In the genomic region with DNA sequence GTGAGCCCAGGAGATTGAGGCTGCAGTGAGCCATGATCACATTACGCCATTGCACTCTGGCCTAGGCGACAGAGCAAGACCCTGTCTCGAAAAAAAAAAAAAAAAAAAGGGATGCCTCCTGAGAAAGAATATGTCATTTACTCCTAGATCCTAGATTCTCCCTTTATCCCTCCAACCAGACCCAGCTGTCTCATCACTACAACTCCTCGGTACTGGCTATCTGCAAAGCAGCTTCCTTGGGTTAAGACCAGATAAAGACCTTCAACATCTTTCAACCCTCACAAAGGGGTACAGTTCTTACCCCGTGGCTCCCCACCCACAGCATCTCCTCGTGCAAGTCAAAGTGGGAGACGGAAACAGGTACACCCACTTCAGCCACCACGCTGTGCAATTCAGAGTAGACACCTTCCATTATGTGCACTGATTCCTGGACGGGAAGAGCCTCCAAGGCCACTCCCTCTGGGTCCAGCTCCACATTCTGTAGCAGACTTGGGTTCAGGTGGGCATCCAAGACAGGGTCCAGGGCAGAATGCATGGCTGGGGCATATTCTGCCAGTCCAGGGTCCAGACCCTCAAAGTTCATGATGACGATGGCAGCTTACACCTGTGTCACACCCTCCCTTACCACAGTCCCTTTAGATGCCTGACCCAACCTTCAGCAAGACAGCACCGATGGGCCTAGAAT, we compare ENCODE assay signal across 9 cellular contexts. TPM values are rescaled to one million over a fixed set of nuclear protein-coding genes. Genes with fewer than 3 reads are reported as not detected.
DNase-seq lines count a peak whose midpoint lies in the region; ATAC-seq and TF ChIP-seq lines count a peak whose summit lies in the region.
"Had no signal": no experiment of that assay in that cellular context is flagged by ENCODE, and none has a peak within 500 bp of the region (broad histone marks: within the 10 kb centered on the region; RNA-seq: fewer than 3 reads in every experiment).

No MANE protein-coding gene starts in this region.

- H3K27me3 Mint-ChIP-seq in IgD-negative memory B cell, result no peaks in the 10 kb centered on the region
- no peaks in the 10 kb centered on the region for H3K27me3 Mint-ChIP-seq in chondrocyte (ENCODE audit: low read depth)
- H3K27me3 Mint-ChIP-seq in naive thymus-derived CD8-positive, alpha-beta T cell, result peaks cover 0 to 1% (median 0%) of the 10 kb centered on the region in 5 donors

- H3K36me3 Mint-ChIP-seq in IgD-negative memory B cell (peaks cover 2% of the 10 kb centered on the region), chondrocyte (ENCODE audit: low read depth) (no peaks in the 10 kb centered on the region)
- peaks cover 0 to 20% (median 7%) of the 10 kb centered on the region in 3 donors for H3K36me3 Mint-ChIP-seq in naive thymus-derived CD8-positive, alpha-beta T cell

- DNase-seq in AG04449 (ENCODE audit: low read depth, low spot score) (no peak), chondrocyte (ENCODE audit: low spot score) (no peak), KBM-7 (no peak), head of caudate nucleus (no peak)
- no peak for DNase-seq in naive thymus-derived CD8-positive, alpha-beta T cell
- DNase-seq: NCI-H524 treated with DMSO at 0.1 percent for 48 hours had no signal

- H3K4me3 ChIP-seq in AG04449 (ENCODE audit: low read depth, low read length), result peak overlapping the region; percentile 67

- no peaks in the 10 kb centered on the region for H3K9me3 Mint-ChIP-seq in IgD-negative memory B cell
- H3K9me3 Mint-ChIP-seq in chondrocyte (ENCODE audit: low read depth), result no peaks in the 10 kb centered on the region
- peaks cover 0 to 1% (median 0%) of the 10 kb centered on the region in 9 donors for H3K9me3 Mint-ChIP-seq in naive thymus-derived CD8-positive, alpha-beta T cell

- intact Hi-C loops in head of caudate nucleus (cut with DNase I), result loop anchor here (5.0 kb wide), 1 partner anchor 135 kb away; the partner anchor contains the start of gene SPRYD4

- H3K4me1 Mint-ChIP-seq in IgD-negative memory B cell (peaks cover 22 to 29% (median 28%) of the 10 kb centered on the region in 3 donors), chondrocyte (ENCODE audit: low read depth) (peaks cover 23% of the 10 kb centered on the region)
- peaks cover 17 to 42% (median 36%) of the 10 kb centered on the region in 4 donors for H3K4me1 Mint-ChIP-seq in naive thymus-derived CD8-positive, alpha-beta T cell

- H3K27ac Mint-ChIP-seq in IgD-negative memory B cell (peak overlapping the region; percentile 99 to 100 (median 100)), chondrocyte (ENCODE audit: unreplicated experiment) (peak overlapping the region; percentile 23)
- peak overlapping the region; percentile 99 to 100 (median 99) for H3K27ac Mint-ChIP-seq in naive thymus-derived CD8-positive, alpha-beta T cell

- no peak for TF ChIP-seq CTCF in AG04449 (IDR thresholded peaks at IDR 0.05; ENCODE audit: insufficient read depth, low read length, missing control alignments)
- no peak for TF ChIP-seq CTCF in chondrocyte (IDR thresholded peaks at IDR 0.05)

- in situ Hi-C loops in KBM-7 (cut with MboI; ENCODE audit: low pct_unique_long_range_greater_than_20kb, low sequenced_read_pairs), result no loop called here

- CTCF ChIA-PET in AG04449 (lab: Yijun Ruan, JAX), result interaction anchor here (0.9 to 2.0 kb wide), 7 partner anchors 8 to 136 kb away, joined by 3 to 14 read pairs (median 4); no protein-coding TSS in a partner anchor

- H3K4me3 Mint-ChIP-seq in IgD-negative memory B cell (peak overlapping the region; percentile 92 to 100 (median 98)), chondrocyte (ENCODE audit: unreplicated experiment) (peak overlapping the region; percentile 89)
- H3K4me3 Mint-ChIP-seq in naive thymus-derived CD8-positive, alpha-beta T cell, result peak overlapping the region; percentile 87 to 99 (median 94)

- POLR2A ChIA-PET in AG04449 (lab: Yijun Ruan, JAX), result interaction anchor here (0.8 to 1.0 kb wide), 2 partner anchors 16 to 17 kb away, joined by 3 to 5 read pairs; partner anchors contain the start of gene CNPY2
- POLR2A ChIA-PET in naive thymus-derived CD8-positive, alpha-beta T cell (lab: Charles Lee), result interaction anchor here (1.3 to 8.7 kb wide), 10 partner anchors 11 to 359 kb away, joined by 4 to 182 read pairs (median 6); partner anchors contain the start of genes CNPY2, GLS2, PA2G4 and RAB5B

- ATAC-seq in naive thymus-derived CD8-positive, alpha-beta T cell, result no peak
- ATAC-seq in GM21526 (IDR thresholded peaks at IDR 0.05; ENCODE audit: low FRiP score, unreplicated experiment) (no peak), HG02870 (IDR thresholded peaks at IDR 0.05; ENCODE audit: unreplicated experiment) (no peak)

RNA-seq across cellular contexts. Expression of gene PAN2, which starts 1.1 kb away (rescaled TPM):
- polyA plus RNA-seq in IgD-negative memory B cell, result 5.5 TPM
- total RNA-seq in chondrocyte, result 27.6 to 32.5 TPM (median 29.1 TPM) in 3 replicates
- total RNA-seq in naive thymus-derived CD8-positive, alpha-beta T cell, result 100 to 1,000 TPM; 210 to 216 TPM
- polyA plus RNA-seq in naive thymus-derived CD8-positive, alpha-beta T cell, result 10 to 100 TPM; 10.5 to 11.9 (median 11.0) TPM

RNA-seq across cellular contexts. Expression of gene IL23A, which starts 6.0 kb away (rescaled TPM):
- 12.4 TPM for polyA plus RNA-seq in IgD-negative memory B cell
- total RNA-seq in chondrocyte, result not detected in 3 replicates
- 10 to 100 TPM; 32.4 to 35.3 TPM for total RNA-seq in naive thymus-derived CD8-positive, alpha-beta T cell
- polyA plus RNA-seq in naive thymus-derived CD8-positive, alpha-beta T cell, result 10 to 100 TPM; 12.3 to 16.6 (median 16.2) TPM

RNA-seq across cellular contexts. Expression of gene CNPY2, which starts 16.9 kb away (rescaled TPM):
- 160 TPM for polyA plus RNA-seq in IgD-negative memory B cell
- total RNA-seq in chondrocyte, result 144 to 188 TPM (median 149 TPM) in 3 replicates
- total RNA-seq in naive thymus-derived CD8-positive, alpha-beta T cell, result 10 to 100 TPM; 79.9 to 85.6 TPM
- 100 to 1,000 TPM; 173 to 196 (median 179) TPM for polyA plus RNA-seq in naive thymus-derived CD8-positive, alpha-beta T cell

RNA-seq across cellular contexts. Expression of gene STAT2, which starts 27.3 kb away (rescaled TPM):
- 87.7 TPM for polyA plus RNA-seq in IgD-negative memory B cell
- total RNA-seq in chondrocyte, result 163 to 210 TPM (median 166 TPM) in 3 replicates
- total RNA-seq in naive thymus-derived CD8-positive, alpha-beta T cell, result 100 to 1,000 TPM; 161 to 165 TPM
- polyA plus RNA-seq in naive thymus-derived CD8-positive, alpha-beta T cell, result 10 to 100 TPM; 61.7 to 68.1 (median 64.5) TPM

RNA-seq across cellular contexts. Expression of gene APOF, which starts 30.0 kb away (rescaled TPM):
- not detected for polyA plus RNA-seq in IgD-negative memory B cell
- not detected in 3 replicates for total RNA-seq in chondrocyte
- not detected for total RNA-seq in naive thymus-derived CD8-positive, alpha-beta T cell
- polyA plus RNA-seq in naive thymus-derived CD8-positive, alpha-beta T cell, result not detected

Comparison
In these comparisons a context has a peak if more than half of its experiments do, and no peak if none do; other contexts are left out.
1. H3K27ac Mint-ChIP-seq: peak in every context shown above with its lines; median percentile 100 in IgD-negative memory B cell; 99 in naive thymus-derived CD8-positive, alpha-beta T cell; 23 in chondrocyte.
2. RNA of gene IL23A, which starts 6.0 kb away (total RNA-seq): 32.4 to 35.3 TPM in naive thymus-derived CD8-positive, alpha-beta T cell; not detected in chondrocyte; every median in the first group is over 10 times any median in the second.
3. Peak in every context shown above with its lines, with median percentiles within 50 percentile points of each other: H3K4me3 Mint-ChIP-seq.